Comparison of ENCODE assay signal across 8 cellular contexts in the genomic region with DNA sequence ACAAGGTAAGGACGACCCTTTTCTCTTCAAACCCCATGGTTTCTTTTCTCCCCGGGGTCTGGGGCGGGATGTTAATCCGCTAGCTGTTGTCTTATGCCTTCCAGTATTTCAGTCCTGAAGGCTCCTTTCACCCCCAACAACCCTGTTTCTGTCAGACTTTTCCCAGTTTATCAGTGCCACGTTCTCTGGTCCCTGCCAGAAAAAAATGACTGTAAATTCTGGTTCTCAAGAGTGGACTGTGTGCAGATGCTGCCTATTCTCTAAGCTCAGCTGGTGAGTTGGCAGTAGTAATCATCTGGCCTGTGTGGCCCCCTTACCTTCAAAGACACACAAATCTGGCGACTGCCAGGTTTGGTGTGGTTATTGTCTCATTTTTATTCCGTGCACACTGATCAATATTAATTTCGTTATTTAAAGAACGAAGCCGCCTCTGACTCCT. TPM values are rescaled to one million over a fixed set of nuclear protein-coding genes. Genes with fewer than 3 reads are reported as not detected.
DNase-seq lines count a peak whose midpoint lies in the region; ATAC-seq, FAIRE-seq and TF ChIP-seq lines count a peak whose summit lies in the region.

No MANE protein-coding gene starts in this region.

- BruUV-seq in A673 (replicated peaks; lab: Mats Ljungman, UMichigan) = no TSS peak

- ATAC-seq in activated naive CD8-positive, alpha-beta T cell treated with anti-CD3 and anti-CD28 coated beads, Interleukin-2, amount 50 U/mL, for 24 hours = no peak
- no peak for ATAC-seq in right lobe of liver

- H3K4me3 Mint-ChIP-seq in activated naive CD8-positive, alpha-beta T cell treated with anti-CD3 and anti-CD28 coated beads, Interleukin-2, amount 50 U/mL, for 24 hours = peak overlapping the region; percentile 98

- TF ChIP-seq POLR2A in right lobe of liver (IDR thresholded peaks at IDR 0.05) (no peak), tibial nerve (IDR thresholded peaks at IDR 0.05) (no peak)

- TF ChIP-seq CTCF in A673 (conservative IDR thresholded peaks at IDR 0.05; ENCODE audit: low read depth, low read length) = no peak
- no peak for TF ChIP-seq CTCF in right lobe of liver (IDR thresholded peaks at IDR 0.05)
- no peak for TF ChIP-seq CTCF in tibial nerve (IDR thresholded peaks at IDR 0.05)
- no peak for TF ChIP-seq CTCF in GM20000 (IDR thresholded peaks at IDR 0.05; ENCODE audit: extremely low read depth, missing control alignments)

- H3K9me3 Mint-ChIP-seq in activated naive CD8-positive, alpha-beta T cell treated with anti-CD3 and anti-CD28 coated beads, Interleukin-2, amount 50 U/mL, for 24 hours = no peaks in the 10 kb centered on the region

- H3K27ac Mint-ChIP-seq in activated naive CD8-positive, alpha-beta T cell treated with anti-CD3 and anti-CD28 coated beads, Interleukin-2, amount 50 U/mL, for 24 hours = peak overlapping the region; percentile 67

- H3K9me3 ChIP-seq in A673 (ENCODE audit: low read depth, low read length, poor library complexity, severe bottlenecking) (no peaks in the 10 kb centered on the region), right lobe of liver (no peaks in the 10 kb centered on the region), tibial nerve (no peaks in the 10 kb centered on the region)

- CTCF ChIA-PET in A673 (lab: Charles Lee) = no interaction called here

- 11% methylated on average over 6 of the region's 10 CpGs for WGBS in right lobe of liver (ENCODE audit: insufficient coverage, low coverage, low lambda C conversion rate, missing lambda C conversion rate)
- 8 to 12% methylated on average over 10 of the region's 10 CpGs for WGBS in tibial nerve, 2 donors

- POLR2A ChIA-PET in A673 (lab: Charles Lee; ENCODE audit: low non-redundant PET) = no interaction called here

- DNase-seq in A673 (ENCODE audit: low spot score) (no peak), GM19239 (ENCODE audit: insufficient read length, low spot score) (no peak), right lobe of liver (no peak), tibial nerve (ENCODE audit: low spot score in 2 of 2) (no peak), GM20000 (ENCODE audit: low spot score) (no peak), T1000 (lab: John Stamatoyannopoulos, UW) (no peak), NCI-H128 (lab: John Stamatoyannopoulos, UW; ENCODE audit: unreplicated experiment) (no peak)
- DNase-seq in activated naive CD8-positive, alpha-beta T cell treated with anti-CD3 and anti-CD28 coated beads, Interleukin-2, amount 50 U/mL, for 24 hours = no peak

- no peak for TF ChIP-seq EP300 in tibial nerve (IDR thresholded peaks at IDR 0.05)

- intact Hi-C loops in A673 (cut with micrococcal nuclease; ENCODE audit: unreplicated experiment) (loop anchor here (5.0 kb wide), 1 partner anchor 138 kb away; a partner anchor contains a TSS), right lobe of liver (cut with DNase I) (no loop called here)

- peaks cover 46% of the 10 kb centered on the region for H3K4me1 Mint-ChIP-seq in activated naive CD8-positive, alpha-beta T cell treated with anti-CD3 and anti-CD28 coated beads, Interleukin-2, amount 50 U/mL, for 24 hours

- H3K36me3 Mint-ChIP-seq in activated naive CD8-positive, alpha-beta T cell treated with anti-CD3 and anti-CD28 coated beads, Interleukin-2, amount 50 U/mL, for 24 hours (ENCODE audit: low read depth) = peaks cover 13% of the 10 kb centered on the region

- H3K27me3 ChIP-seq in A673 (replicated peaks; ENCODE audit: insufficient read depth, low read depth, low read length, poor library complexity) = no peaks in the 10 kb centered on the region
- H3K27me3 ChIP-seq in right lobe of liver = no peaks in the 10 kb centered on the region
- H3K27me3 ChIP-seq in tibial nerve = peaks cover 0 to 4% of the 10 kb centered on the region in 2 donors

- H3K27me3 Mint-ChIP-seq in activated naive CD8-positive, alpha-beta T cell treated with anti-CD3 and anti-CD28 coated beads, Interleukin-2, amount 50 U/mL, for 24 hours = peaks cover 2% of the 10 kb centered on the region

- peak; percentile 42 for FAIRE-seq in GM19239 (lab: Jason Lieb, UNC)

- H3K36me3 ChIP-seq in A673 (ENCODE audit: insufficient read depth, low read length, poor library complexity, severe bottlenecking) = no peaks in the 10 kb centered on the region
- H3K36me3 ChIP-seq in right lobe of liver = no peaks in the 10 kb centered on the region
- peaks cover 0 to 19% (median 0%) of the 10 kb centered on the region in 3 donors for H3K36me3 ChIP-seq in tibial nerve

- H3K4me1 ChIP-seq in A673 (ENCODE audit: insufficient read depth, low read length, poor library complexity, severe bottlenecking) (peaks cover 11% of the 10 kb centered on the region), right lobe of liver (peaks cover 4 to 24% (median 8%) of the 10 kb centered on the region in 4 donors), tibial nerve (peaks cover 0 to 40% (median 17%) of the 10 kb centered on the region in 4 donors)

- H3K4me3 ChIP-seq in A673 (ENCODE audit: low read depth, low read length, poor library complexity, severe bottlenecking) = peak overlapping the region; percentile 99
- peak overlapping the region; percentile 78 to 88 (median 88) for H3K4me3 ChIP-seq in right lobe of liver
- peak overlapping the region; percentile 69 to 97 (median 92) for H3K4me3 ChIP-seq in tibial nerve

- H3K27ac ChIP-seq in A673 (ENCODE audit: low read depth, low read length, poor library complexity, severe bottlenecking) (peak overlapping the region; percentile 90), right lobe of liver (peak overlapping the region; percentile 52 to 72 (median 70)), tibial nerve (peak overlapping the region; percentile 69 to 92 (median 88))

RNA-seq across cellular contexts. Expression of a gene that starts 0.9 kb away (rescaled TPM):
- total RNA-seq in A673 (2021) = 57.4 and 62.2 TPM in 2 replicates
- total RNA-seq in right lobe of liver = 10 to 100 TPM; 37.6 to 53.3 (median 47.8) TPM
- total RNA-seq in tibial nerve = 100 to 1,000 TPM in 2 of 4 donors, 10 to 100 TPM in 2; 78.3 to 116 (median 104) TPM
